14 cellular contexts compared by ENCODE assay signal in genomic region chrX:41095962-41096955, GRCh38. TPM values are rescaled to one million over a fixed set of nuclear protein-coding genes. Genes with fewer than 3 reads are reported as not detected.
A peak's percentile ranks its signal among the peaks of the same experiment; 100 is the strongest.
DNase-seq lines count a peak whose midpoint lies in the region; ATAC-seq and TF ChIP-seq lines count a peak whose summit lies in the region.
"Had no signal": no experiment of that assay in that cellular context is flagged by ENCODE, and none has a peak within 500 bp of the region (broad histone marks: within the 10 kb centered on the region; RNA-seq: fewer than 3 reads in every experiment).

No MANE protein-coding gene starts in this region.

- H3K4me3 ChIP-seq in AG10803 (ENCODE audit: low read length) (no peak overlapping the region), GM23338 (peak overlapping the region; percentile 33), adipocyte (ENCODE audit: low read length) (no peak overlapping the region), mesenchymal stem cell (ENCODE audit: insufficient read depth in 1 of 2, low read depth in 1 of 2, low read length in 2 of 2) (peak overlapping the region in 1 of 2 experiments; percentile 24)
- H3K4me3 ChIP-seq: esophagus muscularis mucosa, tibial artery had no signal

- no peaks in the 10 kb centered on the region for H3K9me2 ChIP-seq in GM23338 (ENCODE audit: insufficient read depth)

- WGBS in mesenchymal stem cell, result 63% methylated on average over 4 of the region's 9 CpGs

- DNase-seq in AG10803 (ENCODE audit: low read depth), result peak; percentile 13
- no peak for DNase-seq in GM23338 (ENCODE audit: low spot score)
- DNase-seq in adipocyte (ENCODE audit: low read depth), result peak; percentile 37
- peak; percentile 33 for DNase-seq in mesenchymal stem cell
- no peak for DNase-seq in activated effector memory CD4-positive, alpha-beta T cell treated with Interleukin-2 at 50 U/mL for 16 hours
- no peak for DNase-seq in NCI-H748 (lab: John Stamatoyannopoulos, UW; ENCODE audit: unreplicated experiment)
- no peak for DNase-seq in T-helper 1 cell
- DNase-seq: Caco-2, left colon, NCI-H1694 treated with DMSO at 0.1 percent for 48 hours, tibial artery had no signal

- H2BK12ac ChIP-seq in mesenchymal stem cell (ENCODE audit: low read length in 2 of 2), result no peak overlapping the region

- no peak overlapping the region for H3K18ac ChIP-seq in mesenchymal stem cell (ENCODE audit: low read depth in 1 of 2, low read length in 2 of 2)

- ATAC-seq in GM23338, result no peak
- ATAC-seq in HG02884 (IDR thresholded peaks at IDR 0.05; ENCODE audit: unreplicated experiment), result no peak
- ATAC-seq: left colon had no signal

- no peaks in the 10 kb centered on the region for H3K9me3 ChIP-seq in adipocyte (ENCODE audit: control insufficient read depth, low read length)
- no peaks in the 10 kb centered on the region for H3K9me3 ChIP-seq in mesenchymal stem cell (ENCODE audit: control insufficient read depth, low read length)
- H3K9me3 ChIP-seq: Caco-2, esophagus muscularis mucosa, tibial artery had no signal

- H3K4me3 Mint-ChIP-seq in GM23338, result peak overlapping the region; percentile 35
- H3K4me3 Mint-ChIP-seq: T-helper 2 cell treated with Interferon-gamma antibody and Interleukin-4, amounts not matched to agents 5 μg/mL and 100 μg/mL, for 36 hours had no signal

- H2BK15ac ChIP-seq in mesenchymal stem cell (ENCODE audit: low read depth, poor library complexity, severe bottlenecking), result no peak overlapping the region

- H3K36me3 Mint-ChIP-seq in GM23338 (ENCODE audit: low read depth), result peaks cover 52% of the 10 kb centered on the region

- peaks cover 48% of the 10 kb centered on the region for H3K4me1 Mint-ChIP-seq in GM23338

- no peaks in the 10 kb centered on the region for H3F3A ChIP-seq in GM23338 (replicated peaks; ENCODE audit: low read depth)

- H2BK5ac ChIP-seq in mesenchymal stem cell (ENCODE audit: low read depth, low read length, poor library complexity, severe bottlenecking), result no peak overlapping the region

- H3K79me1 ChIP-seq in mesenchymal stem cell (replicated peaks; ENCODE audit: low read length, poor library complexity, severe bottlenecking), result no peaks in the 10 kb centered on the region

- H3K27ac Mint-ChIP-seq in GM23338, result no peak overlapping the region

- TF ChIP-seq CTCF in AG10803 (conservative IDR thresholded peaks at IDR 0.05; ENCODE audit: low read length) (no peak), GM23338 (conservative IDR thresholded peaks at IDR 0.05; ENCODE audit: low read depth in 2 of 2) (no peak)

- no peaks in the 10 kb centered on the region for H3K27me3 ChIP-seq in GM23338 (ENCODE audit: insufficient read depth)
- no peaks in the 10 kb centered on the region for H3K27me3 ChIP-seq in adipocyte (replicated peaks; ENCODE audit: control insufficient read depth, insufficient read depth, low read length)
- peaks cover 0 to 23% of the 10 kb centered on the region in 2 experiments for H3K27me3 ChIP-seq in mesenchymal stem cell (ENCODE audit: control insufficient read depth in 1 of 2, insufficient read depth in 1 of 2, low read length in 2 of 2)
- H3K27me3 ChIP-seq: tibial artery had no signal

- H3K14ac ChIP-seq in mesenchymal stem cell (ENCODE audit: low read length in 2 of 2), result no peak overlapping the region

- peaks cover 70% of the 10 kb centered on the region for H4K20me1 ChIP-seq in GM23338 (replicated peaks; ENCODE audit: insufficient read depth)

- peak overlapping the region; percentile 51; the same call in 1 of the 2 replicates for H3K27ac ChIP-seq in GM23338 (ENCODE audit: low read depth)
- peak overlapping the region; percentile 26 for H3K27ac ChIP-seq in mesenchymal stem cell (ENCODE audit: low read length, poor library complexity, severe bottlenecking)
- H3K27ac ChIP-seq: esophagus muscularis mucosa, tibial artery had no signal

- H2AFZ ChIP-seq in GM23338 (no peak overlapping the region), mesenchymal stem cell (ENCODE audit: low read depth, low read length) (no peak overlapping the region)

- no peak overlapping the region for H2BK120ac ChIP-seq in mesenchymal stem cell (ENCODE audit: low read depth, low read length)

- H3K27me3 Mint-ChIP-seq in GM23338 (ENCODE audit: insufficient read depth, low read depth, poor library complexity), result peaks cover 5% of the 10 kb centered on the region

- no peaks in the 10 kb centered on the region for H3K9me3 Mint-ChIP-seq in GM23338
- H3K9me3 Mint-ChIP-seq: T-helper 2 cell treated with Interferon-gamma antibody and Interleukin-4, amounts not matched to agents 5 μg/mL and 100 μg/mL, for 36 hours had no signal

- peaks cover 65% of the 10 kb centered on the region for H3K4me1 ChIP-seq in GM23338 (ENCODE audit: insufficient read depth)
- peaks cover 28% of the 10 kb centered on the region for H3K4me1 ChIP-seq in adipocyte (ENCODE audit: control insufficient read depth, insufficient read depth, low read length)
- peaks cover 2% of the 10 kb centered on the region for H3K4me1 ChIP-seq in mesenchymal stem cell (ENCODE audit: control insufficient read depth, insufficient read depth, low read depth, low read length)

- H4K8ac ChIP-seq in mesenchymal stem cell (ENCODE audit: low read length), result no peak overlapping the region

- peak overlapping the region; percentile 95 for H3K4me2 ChIP-seq in GM23338
- H3K4me2 ChIP-seq in mesenchymal stem cell (ENCODE audit: low read length, poor library complexity, severe bottlenecking), result no peak overlapping the region

- H3K36me3 ChIP-seq in GM23338 (ENCODE audit: insufficient read depth) (0 out of 2 replicates have a peak, but pooled peaks cover 2% of the 10 kb centered on the region), adipocyte (ENCODE audit: control insufficient read depth, insufficient read depth, low read length, severe bottlenecking) (no peaks in the 10 kb centered on the region), mesenchymal stem cell (ENCODE audit: control insufficient read depth in 1 of 2, insufficient read depth in 2 of 2, low read depth in 1 of 2, low read length in 2 of 2) (no peaks in the 10 kb centered on the region)
- H3K36me3 ChIP-seq: esophagus muscularis mucosa, tibial artery had no signal

- no peak overlapping the region for H3K4ac ChIP-seq in mesenchymal stem cell (ENCODE audit: low read depth in 1 of 2, low read length in 2 of 2)

- peaks cover 100% of the 10 kb centered on the region for H3K79me2 ChIP-seq in GM23338 (replicated peaks; ENCODE audit: insufficient read depth)

- H4K91ac ChIP-seq in mesenchymal stem cell (ENCODE audit: low read length), result no peak overlapping the region

- no peak overlapping the region for H3K9ac ChIP-seq in adipocyte (ENCODE audit: low read length)
- peak overlapping the region; percentile 45 for H3K9ac ChIP-seq in mesenchymal stem cell (ENCODE audit: low read length)

- no peak overlapping the region for H3K23ac ChIP-seq in mesenchymal stem cell (ENCODE audit: low read length in 2 of 2)

- no peak overlapping the region for H2AK5ac ChIP-seq in mesenchymal stem cell (ENCODE audit: low read length, severe bottlenecking)

TF ChIP-seq in GM23338, 12 proteins besides CTCF, POLR2A, EP300 and RAD21 (continues in another document):
- TF ChIP-seq REST (IDR thresholded peaks at IDR 0.05; ENCODE audit: unreplicated experiment), result no peak
- no peak for TF ChIP-seq ZNF114 (CRISPR knock-in tag; IDR thresholded peaks at IDR 0.05)
- no peak; the same call in 1 of the 2 replicates for TF ChIP-seq POLR2AphosphoS5 (IDR thresholded peaks at IDR 0.05; ENCODE audit: low read depth)
- TF ChIP-seq NANOG (IDR thresholded peaks at IDR 0.05; ENCODE audit: borderline replicate concordance), result no peak
- no peak for TF ChIP-seq EZH2phosphoT487 (IDR thresholded peaks at IDR 0.05; ENCODE audit: unreplicated experiment)
- no peak for TF ChIP-seq ETS1 (IDR thresholded peaks at IDR 0.05)
- no peak for TF ChIP-seq ZNF331 (CRISPR knock-in tag; IDR thresholded peaks at IDR 0.05; ENCODE audit: low read depth)
- TF ChIP-seq EZH2 (IDR thresholded peaks at IDR 0.05; ENCODE audit: low read depth, unreplicated experiment), result no peak
- no peak for TF ChIP-seq STAT1 (IDR thresholded peaks at IDR 0.05; ENCODE audit: unreplicated experiment)

RNA-seq across cellular contexts. Expression of gene USP9X, which starts 11.0 kb away (rescaled TPM):
- total RNA-seq in GM23338 (2014; rRNA removed; shearing (Covaris generic)), result 305 and 329 TPM in 2 replicates
- polyA plus RNA-seq in GM23338 (2016; fragmentation: Nextera tagmentation; extraction: Ambion mirVana), result 48.7 and 62.2 TPM in 2 replicates
- 18.5 TPM for polyA plus RNA-seq in mesenchymal stem cell (2013, experiment 1 of 2)
- 18.1 TPM for polyA plus RNA-seq in mesenchymal stem cell (2013, experiment 2 of 2)

Comparison
In these comparisons a context has a peak if more than half of its experiments do, and no peak if none do; other contexts are left out.
1. DNase-seq: peak in AG10803 (single experiment), adipocyte (single experiment) and mesenchymal stem cell (single experiment); none in GM23338 (single experiment), activated effector memory CD4-positive, alpha-beta T cell treated with Interleukin-2 at 50 U/mL for 16 hours (single experiment), NCI-H748 (single experiment) and T-helper 1 cell (0 of 5).